Comparison of ENCODE assay signal across 1 cellular context in the genomic region with DNA sequence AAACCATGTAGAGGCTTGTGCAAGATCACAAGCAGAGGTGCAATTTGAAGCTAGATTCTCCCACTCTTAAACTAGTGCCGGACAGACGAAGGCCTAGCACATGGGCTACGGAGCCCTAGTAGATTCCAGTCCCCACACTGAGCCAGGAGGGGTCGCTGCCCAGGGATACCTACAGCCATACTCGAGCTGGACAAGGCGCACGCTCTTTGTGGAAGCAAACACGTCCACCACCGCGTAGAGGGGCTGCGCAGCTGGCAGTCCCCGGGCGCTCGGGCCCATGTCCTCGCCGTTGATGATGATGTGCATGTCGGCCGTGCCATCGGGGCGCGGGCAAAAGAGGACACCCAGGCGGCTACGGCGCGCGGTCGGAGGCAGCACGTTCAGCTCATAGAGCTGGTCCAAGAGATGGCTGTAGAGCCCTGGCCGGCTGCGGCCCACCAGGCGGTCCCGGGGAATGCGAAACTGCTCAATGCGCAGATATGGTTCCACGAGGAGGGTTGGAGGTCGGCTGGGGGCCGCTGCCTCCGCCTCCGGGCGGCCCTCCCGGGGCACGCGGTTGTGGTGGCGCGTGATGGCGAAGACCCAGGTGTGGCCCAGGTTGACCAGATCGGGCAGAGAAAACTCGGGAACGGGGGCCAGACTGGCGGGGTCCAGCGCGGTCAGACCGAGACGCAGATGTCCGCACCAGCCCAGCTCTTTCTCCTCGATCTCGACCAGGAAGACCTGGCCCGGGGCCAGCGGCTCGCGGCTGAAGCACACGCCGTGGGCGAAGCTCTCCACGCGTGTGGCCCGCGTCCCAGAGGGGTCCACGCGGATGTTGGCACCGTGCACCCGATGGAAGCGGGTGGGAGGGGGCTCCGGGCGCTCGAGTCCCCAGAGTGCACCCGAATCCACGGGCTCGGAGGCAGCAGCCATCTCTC.
TF ChIP-seq lines count a peak whose summit lies in the region.

No MANE protein-coding gene starts in this region.

TF ChIP-seq in HepG2, 621 proteins besides CTCF, POLR2A, EP300 and RAD21 (continued from another document and continues in another):
- TF ChIP-seq ZBTB43 (CRISPR knock-in tag; conservative IDR thresholded peaks at IDR 0.05) (peak; percentile 16; the same call in 1 of the 2 replicates), ZNF256 (CRISPR knock-in tag; conservative IDR thresholded peaks at IDR 0.05) (no peak), ZNF282 (IDR thresholded peaks at IDR 0.05; ENCODE audit: partially characterized antibody) (no peak), SMAD1 (CRISPR knock-in tag; IDR thresholded peaks at IDR 0.05; ENCODE audit: borderline replicate concordance, low read depth) (no peak), CBX5 (CRISPR knock-in tag; IDR thresholded peaks at IDR 0.05; ENCODE audit: borderline replicate concordance) (peak; percentile 96), THAP8 (CRISPR knock-in tag; IDR thresholded peaks at IDR 0.05; ENCODE audit: borderline replicate concordance) (peak; percentile 90; the same call in 1 of the 2 replicates), RELA (CRISPR knock-in tag; IDR thresholded peaks at IDR 0.05) (no peak; the same call in 1 of the 2 replicates), ZFP62 (CRISPR knock-in tag; IDR thresholded peaks at IDR 0.05) (no peak; the same call in 1 of the 2 replicates), MTA1 (CRISPR knock-in tag; IDR thresholded peaks at IDR 0.05; ENCODE audit: borderline replicate concordance) (no peak), MAF1 (CRISPR knock-in tag; IDR thresholded peaks at IDR 0.05; ENCODE audit: borderline replicate concordance) (peak; percentile 74; the same call in 1 of the 2 replicates), ZNF232 (CRISPR knock-in tag; IDR thresholded peaks at IDR 0.05; ENCODE audit: borderline replicate concordance) (peak; percentile 83; the same call in 1 of the 2 replicates), DNMT1 (CRISPR knock-in tag; IDR thresholded peaks at IDR 0.05) (no peak), ZNF3 (CRISPR knock-in tag; IDR thresholded peaks at IDR 0.05) (0 out of 2 replicates have a peak, but pooled peaks have one; percentile 18), HNRNPK (IDR thresholded peaks at IDR 0.05; ENCODE audit: low read depth, low read length, poor library complexity, severe bottlenecking) (no peak), ZNF607 (CRISPR knock-in tag; IDR thresholded peaks at IDR 0.05; ENCODE audit: borderline replicate concordance) (peak; percentile 93), PHF21A (CRISPR knock-in tag; IDR thresholded peaks at IDR 0.05) (no peak), FOXP1 (IDR thresholded peaks at IDR 0.05) (no peak), FOXP1 (CRISPR knock-in tag; IDR thresholded peaks at IDR 0.05) (peak; percentile 21; the same call in 1 of the 2 replicates), TBX2 (CRISPR knock-in tag; IDR thresholded peaks at IDR 0.05; ENCODE audit: borderline replicate concordance) (peak; percentile 47; the same call in 1 of the 2 replicates), ZBTB8A (CRISPR knock-in tag; IDR thresholded peaks at IDR 0.05; ENCODE audit: borderline replicate concordance, low read depth) (no peak), ZC3H13 (CRISPR knock-in tag; IDR thresholded peaks at IDR 0.05) (peak; percentile 92), ZNF281 (CRISPR knock-in tag; IDR thresholded peaks at IDR 0.05; ENCODE audit: borderline replicate concordance) (peak; percentile 53; the same call in 1 of the 2 replicates), ZNF431 (CRISPR knock-in tag; IDR thresholded peaks at IDR 0.05; ENCODE audit: borderline replicate concordance, low read depth) (no peak), ZNF598 (CRISPR knock-in tag; IDR thresholded peaks at IDR 0.05; ENCODE audit: borderline replicate concordance) (peak; percentile 83; the same call in 1 of the 2 replicates), ZHX2 (IDR thresholded peaks at IDR 0.05; ENCODE audit: low read depth) (no peak), ZHX2 (CRISPR knock-in tag; IDR thresholded peaks at IDR 0.05; ENCODE audit: borderline replicate concordance) (no peak), NFE2L1 (CRISPR knock-in tag; IDR thresholded peaks at IDR 0.05; ENCODE audit: borderline replicate concordance) (0 out of 2 replicates have a peak, but pooled peaks have one; percentile 17), SUZ12 (IDR thresholded peaks at IDR 0.05; ENCODE audit: low read depth, low read length) (no peak), MYC (CRISPR knock-in tag; IDR thresholded peaks at IDR 0.05; ENCODE audit: borderline replicate concordance) (peak; percentile 97), HOXD1 (CRISPR knock-in tag; IDR thresholded peaks at IDR 0.05) (peak; percentile 85), CENPT (CRISPR knock-in tag; IDR thresholded peaks at IDR 0.05; ENCODE audit: low read depth) (no peak; the same call in 1 of the 2 replicates), CHD2 (IDR thresholded peaks at IDR 0.05; ENCODE audit: low read depth, low read length) (peak; percentile 58), SAP130 (CRISPR knock-in tag; IDR thresholded peaks at IDR 0.05; ENCODE audit: low read depth) (peak; percentile 95), POGZ (CRISPR knock-in tag; IDR thresholded peaks at IDR 0.05) (0 out of 2 replicates have a peak, but pooled peaks have one; percentile 40), JUN (CRISPR knock-in tag; IDR thresholded peaks at IDR 0.05) (no peak), ZNF781 (CRISPR knock-in tag; IDR thresholded peaks at IDR 0.05; ENCODE audit: borderline replicate concordance, not compliant biosample characterization) (peak; percentile 18), NAIF1 (CRISPR knock-in tag; IDR thresholded peaks at IDR 0.05; ENCODE audit: borderline replicate concordance) (no peak), RCOR2 (CRISPR knock-in tag; IDR thresholded peaks at IDR 0.05) (peak; percentile 45; the same call in 1 of the 2 replicates), STAT5B (CRISPR knock-in tag; IDR thresholded peaks at IDR 0.05) (peak; percentile 55; the same call in 1 of the 2 replicates), ZKSCAN1 (IDR thresholded peaks at IDR 0.05; ENCODE audit: low read length) (no peak), ONECUT2 (CRISPR knock-in tag; IDR thresholded peaks at IDR 0.05) (no peak), ZNF547 (CRISPR knock-in tag; IDR thresholded peaks at IDR 0.05) (peak; percentile 79; the same call in 1 of the 2 replicates), ZNF746 (CRISPR knock-in tag; IDR thresholded peaks at IDR 0.05) (0 out of 2 replicates have a peak, but pooled peaks have one; percentile 37), CC2D1A (CRISPR knock-in tag; IDR thresholded peaks at IDR 0.05) (no peak), ZNF20 (CRISPR knock-in tag; IDR thresholded peaks at IDR 0.05) (peak; percentile 71; the same call in 1 of the 2 replicates), CREM (IDR thresholded peaks at IDR 0.05) (no peak; the same call in 1 of the 2 replicates), CREM (CRISPR knock-in tag; IDR thresholded peaks at IDR 0.05) (no peak), SRSF1 (optimal IDR thresholded peaks at IDR 0.05; ENCODE audit: low read depth, low read length) (no peak), YEATS4 (CRISPR knock-in tag; IDR thresholded peaks at IDR 0.05; ENCODE audit: borderline replicate concordance) (peak; percentile 66; the same call in 1 of the 2 replicates), TCF12 (IDR thresholded peaks at IDR 0.05) (no peak), TCF12 (CRISPR knock-in tag; IDR thresholded peaks at IDR 0.05) (0 out of 2 replicates have a peak, but pooled peaks have one; percentile 78), RXRB (CRISPR knock-in tag; IDR thresholded peaks at IDR 0.05; ENCODE audit: borderline replicate concordance) (peak; percentile 84), ZNF550 (CRISPR knock-in tag; IDR thresholded peaks at IDR 0.05; ENCODE audit: borderline replicate concordance) (no peak), TAF15 (IDR thresholded peaks at IDR 0.05; ENCODE audit: low read depth, low read length, poor library complexity, severe bottlenecking) (peak; percentile 45)
- TF ChIP-seq, protein P1, sequence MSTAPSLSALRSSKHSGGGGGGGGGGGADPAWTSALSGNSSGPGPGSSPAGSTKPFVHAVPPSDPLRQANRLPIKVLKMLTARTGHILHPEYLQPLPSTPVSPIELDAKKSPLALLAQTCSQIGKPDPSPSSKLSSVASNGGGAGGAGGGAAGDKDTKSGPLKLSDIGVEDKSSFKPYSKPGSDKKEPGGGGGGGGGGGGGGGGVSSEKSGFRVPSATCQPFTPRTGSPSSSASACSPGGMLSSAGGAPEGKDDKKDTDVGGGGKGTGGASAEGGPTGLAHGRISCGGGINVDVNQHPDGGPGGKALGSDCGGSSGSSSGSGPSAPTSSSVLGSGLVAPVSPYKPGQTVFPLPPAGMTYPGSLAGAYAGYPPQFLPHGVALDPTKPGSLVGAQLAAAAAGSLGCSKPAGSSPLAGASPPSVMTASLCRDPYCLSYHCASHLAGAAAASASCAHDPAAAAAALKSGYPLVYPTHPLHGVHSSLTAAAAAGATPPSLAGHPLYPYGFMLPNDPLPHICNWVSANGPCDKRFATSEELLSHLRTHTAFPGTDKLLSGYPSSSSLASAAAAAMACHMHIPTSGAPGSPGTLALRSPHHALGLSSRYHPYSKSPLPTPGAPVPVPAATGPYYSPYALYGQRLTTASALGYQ (CRISPR knock-in tag; IDR thresholded peaks at IDR 0.05), result no peak
